In the genomic region with DNA sequence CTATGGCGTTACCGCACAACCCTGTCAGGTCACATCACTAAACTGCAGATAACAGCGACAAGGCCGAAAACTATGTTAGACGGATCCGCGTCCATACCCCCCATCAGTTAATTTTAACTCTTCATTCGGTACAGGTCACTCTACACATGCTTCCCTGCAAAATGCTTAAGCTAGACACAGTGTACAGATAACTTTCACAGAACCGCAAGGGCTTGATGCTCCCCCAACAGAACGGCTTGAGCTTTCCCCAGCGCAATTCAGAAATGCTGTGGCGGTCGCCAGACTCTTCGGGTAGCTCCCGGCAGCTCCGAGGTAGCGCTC, we compare ENCODE assay signal across 8 cellular contexts. TPM values are rescaled to one million over a fixed set of nuclear protein-coding genes. Genes with fewer than 3 reads are reported as not detected.
A peak's percentile ranks its signal among the peaks of the same experiment; 100 is the strongest.
DNase-seq lines count a peak whose midpoint lies in the region; ATAC-seq, FAIRE-seq and TF ChIP-seq lines count a peak whose summit lies in the region.

No MANE protein-coding gene starts in this region.

- H3K27me3 ChIP-seq in mononuclear cell (ENCODE audit: insufficient read depth, low read length) = no peaks in the 10 kb centered on the region

- no peak for TF ChIP-seq EP300 in Ishikawa (IDR thresholded peaks at IDR 0.05; ENCODE audit: borderline replicate concordance)

- H3K4me3 ChIP-seq in GM08714 (ENCODE audit: low read length) = peak overlapping the region; percentile 94
- peak overlapping the region; percentile 70 to 90 for H3K4me3 ChIP-seq in cardiac fibroblast (replicated peaks in 1 of 2; ENCODE audit: low read depth in 2 of 2, low read length in 2 of 2)
- peak overlapping the region; percentile 95 for H3K4me3 ChIP-seq in mononuclear cell (ENCODE audit: low read length)

- no peak for TF ChIP-seq POLR2A in GM12892 (IDR thresholded peaks at IDR 0.05; ENCODE audit: low read depth, low read length)

- DNase-seq in cardiac fibroblast (ENCODE audit: low read depth in 2 of 2) = no peak
- no peak for DNase-seq in stimulated activated naive CD4-positive, alpha-beta T cell treated with Interleukin-2 at 50 U/mL for 16 hours (lab: John Stamatoyannopoulos, UW)
- DNase-seq in kidney tubule cell (ENCODE audit: low spot score) = no peak
- DNase-seq in GM12892 (ENCODE audit: insufficient read length) = no peak

- ATAC-seq in GM21619 (IDR thresholded peaks at IDR 0.05; ENCODE audit: unreplicated experiment) = peak; percentile 19

- H3K4me1 ChIP-seq in mononuclear cell (ENCODE audit: insufficient read depth, low read length) = peaks cover 13% of the 10 kb centered on the region

- FAIRE-seq in GM12892 (lab: Jason Lieb, UNC) = no peak

- no peak for TF ChIP-seq RAD21 in Ishikawa (IDR thresholded peaks at IDR 0.05; ENCODE audit: low read depth)

- TF ChIP-seq CTCF in cardiac fibroblast (IDR thresholded peaks at IDR 0.05; ENCODE audit: low read depth, low read length) = no peak

- H3K9me3 ChIP-seq in mononuclear cell (ENCODE audit: low read depth, low read length) = no peaks in the 10 kb centered on the region

TF ChIP-seq in Ishikawa, 13 proteins besides CTCF, POLR2A, EP300 and RAD21:
- TF ChIP-seq EGR1 (IDR thresholded peaks at IDR 0.05) (no peak), TCF12 (IDR thresholded peaks at IDR 0.05; ENCODE audit: low read depth) (0 out of 2 replicates have a peak, but pooled peaks have one; percentile 16)
- TF ChIP-seq, protein P1, sequence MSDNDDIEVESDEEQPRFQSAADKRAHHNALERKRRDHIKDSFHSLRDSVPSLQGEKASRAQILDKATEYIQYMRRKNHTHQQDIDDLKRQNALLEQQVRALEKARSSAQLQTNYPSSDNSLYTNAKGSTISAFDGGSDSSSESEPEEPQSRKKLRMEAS (IDR thresholded peaks at IDR 0.05) = no peak

RNA-seq across cellular contexts. Expression of a gene that starts 0.3 kb away (rescaled TPM):
- total RNA-seq in mononuclear cell = 19.3 TPM
- polyA plus RNA-seq in GM12892 (2012; ENCODE audit: missing spikeins) = 43.9 TPM
